ENCODE assay signal across 18 cellular contexts in the genomic region with DNA sequence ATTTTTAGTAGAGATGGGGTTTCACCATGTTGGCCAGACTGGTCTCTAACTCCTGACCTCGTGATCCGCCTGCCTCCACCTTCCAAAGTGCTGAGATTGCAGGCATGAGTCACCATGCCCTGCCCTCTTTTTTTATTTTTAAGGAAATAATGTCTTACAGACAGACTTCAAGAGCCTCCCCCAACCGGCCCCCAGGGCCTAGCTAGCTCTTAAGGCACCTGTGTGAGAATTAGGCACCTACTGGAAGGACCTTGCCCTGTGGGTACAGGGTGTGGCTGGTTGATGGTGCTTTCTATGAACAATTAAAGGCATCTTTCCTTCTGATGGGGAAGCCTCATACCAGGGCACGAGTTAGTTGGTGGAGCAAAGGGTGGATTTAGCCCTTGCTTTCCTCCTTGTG.
"Had no signal": no experiment of that assay in that cellular context is flagged by ENCODE, and none has a peak within 500 bp of the region (broad histone marks: within the 10 kb centered on the region; RNA-seq: fewer than 3 reads in every experiment).

No MANE protein-coding gene starts in this region.

- H3K27ac ChIP-seq: body of pancreas, left ventricle myocardium inferior, prostate gland, sigmoid colon, suprapubic skin, upper lobe of right lung had no signal

- H3K9me3 ChIP-seq: body of pancreas, left ventricle myocardium inferior, prostate gland, sigmoid colon, suprapubic skin, upper lobe of right lung had no signal

- DNase-seq: activated CD4-positive, alpha-beta T cell treated with anti-CD3 and anti-CD28 coated beads for 36 hours; activated CD8-positive, alpha-beta T cell treated with anti-CD3 and anti-CD28 coated beads, Interleukin-2, amount 10 ng/mL, durations not matched to agents 7 days and 5 days; activated naive CD4-positive, alpha-beta T cell treated with anti-CD3 and anti-CD28 coated beads, Interleukin-2, amount 10 ng/mL, durations not matched to agents 7 days and 5 days; body of pancreas; effector memory CD8-positive, alpha-beta T cell; foreskin fibroblast; head of caudate nucleus; islet precursor cell; left ventricle myocardium inferior; mesenchymal stem cell; occipital lobe; sigmoid colon; stimulated activated CD4-positive, alpha-beta T cell treated with anti-CD3 and anti-CD28 coated beads, Interleukin-12 subunit alpha, Interleukin-12 subunit beta, amount 100 ng/mL, for 4 hours; stimulated activated naive CD4-positive, alpha-beta T cell treated with Interleukin-2 at 50 U/mL for 16 hours; T1000; upper lobe of right lung had no signal

- H3K4me3 ChIP-seq: body of pancreas, left ventricle myocardium inferior, prostate gland, sigmoid colon, suprapubic skin, upper lobe of right lung had no signal

- H3K4me1 ChIP-seq: prostate gland, upper lobe of right lung had no signal

- H3K27me3 ChIP-seq: body of pancreas had no signal

- ATAC-seq: activated CD4-positive, alpha-beta T cell treated with anti-CD3 and anti-CD28 coated beads for 36 hours; activated CD8-positive, alpha-beta T cell treated with anti-CD3 and anti-CD28 coated beads, Interleukin-2, amount 10 ng/mL, durations not matched to agents 7 days and 5 days; body of pancreas; effector memory CD8-positive, alpha-beta T cell; upper lobe of right lung had no signal
